In genomic region chr11:33451364-33451763, GRCh38 we compare ENCODE assay signal across 15 cellular contexts.
A peak's percentile ranks its signal among the peaks of the same experiment; 100 is the strongest.
DNase-seq lines count a peak whose midpoint lies in the region; TF ChIP-seq lines count a peak whose summit lies in the region.
"Had no signal": no experiment of that assay in that cellular context is flagged by ENCODE, and none has a peak within 500 bp of the region (broad histone marks: within the 10 kb centered on the region; RNA-seq: fewer than 3 reads in every experiment).

No MANE protein-coding gene starts in this region.

- H3K36me3 ChIP-seq in hepatocyte (replicated peaks; ENCODE audit: insufficient read depth, low read depth), result no peaks in the 10 kb centered on the region
- no peaks in the 10 kb centered on the region for H3K36me3 ChIP-seq in WERI-Rb-1
- H3K36me3 ChIP-seq: BLaER1 treated with 17β-estradiol and CSF1 and Interleukin-3, amounts not matched to agents 10 nM and 100 nM had no signal

- CTCF ChIA-PET in HEK293T (lab: Yijun Ruan, JAX), result no interaction called here

- H3K36me3 Mint-ChIP-seq in immature natural killer cell, result no peaks in the 10 kb centered on the region
- H3K36me3 Mint-ChIP-seq: CD4-positive, CD25-positive, alpha-beta regulatory T cell had no signal

- no peak overlapping the region for H2AFZ ChIP-seq in hepatocyte

- H3K9me2 ChIP-seq in hepatocyte (replicated peaks; ENCODE audit: insufficient read depth), result no peaks in the 10 kb centered on the region

- no peaks in the 10 kb centered on the region for H3K9me3 Mint-ChIP-seq in immature natural killer cell

- 44% methylated on average over 2 of the region's 2 CpGs for WGBS in hepatocyte (ENCODE audit: low lambda C conversion rate, missing lambda C conversion rate)

- H3K9me3 ChIP-seq in hepatocyte (ENCODE audit: low read depth) (no peaks in the 10 kb centered on the region), WERI-Rb-1 (ENCODE audit: severe bottlenecking) (no peaks in the 10 kb centered on the region)
- H3K9me3 ChIP-seq: BLaER1 treated with 17β-estradiol and CSF1 and Interleukin-3, amounts not matched to agents 10 nM and 100 nM had no signal

- H3K4me2 ChIP-seq in hepatocyte, result no peak overlapping the region
- H3K4me2 ChIP-seq: BLaER1 treated with 17β-estradiol and CSF1 and Interleukin-3, amounts not matched to agents 10 nM and 100 nM had no signal

- H3K27me3 Mint-ChIP-seq in immature natural killer cell (ENCODE audit: low read depth in 3 of 3), result peaks cover 0 to 7% (median 3%) of the 10 kb centered on the region in 3 donors

- H3K27me3 ChIP-seq in hepatocyte (no peaks in the 10 kb centered on the region), WERI-Rb-1 (ENCODE audit: insufficient read depth, low read depth, severe bottlenecking) (no peaks in the 10 kb centered on the region)
- H3K27me3 ChIP-seq: BLaER1 treated with 17β-estradiol and CSF1 and Interleukin-3, amounts not matched to agents 10 nM and 100 nM had no signal

- H3K4me3 Mint-ChIP-seq in immature natural killer cell, result no peak overlapping the region
- H3K4me3 Mint-ChIP-seq: CD4-positive, CD25-positive, alpha-beta regulatory T cell had no signal

- TF ChIP-seq CTCF in hepatocyte (IDR thresholded peaks at IDR 0.05; ENCODE audit: poor library complexity), result no peak
- no peak for TF ChIP-seq CTCF in WERI-Rb-1 (IDR thresholded peaks at IDR 0.05; ENCODE audit: low read depth, low read length)

- H3K27ac Mint-ChIP-seq in immature natural killer cell, result no peak overlapping the region

- POLR2A ChIA-PET in HEK293T (lab: Yijun Ruan, JAX), result no interaction called here

- no peaks in the 10 kb centered on the region for H4K20me1 ChIP-seq in hepatocyte (ENCODE audit: insufficient read depth, poor library complexity, severe bottlenecking)
- H4K20me1 ChIP-seq: BLaER1 treated with 17β-estradiol and CSF1 and Interleukin-3, amounts not matched to agents 10 nM and 100 nM had no signal

- peaks cover 7% of the 10 kb centered on the region for H3K4me1 ChIP-seq in hepatocyte (ENCODE audit: insufficient read depth)
- H3K4me1 ChIP-seq: BLaER1 treated with 17β-estradiol and CSF1 and Interleukin-3, amounts not matched to agents 10 nM and 100 nM had no signal

- H3K27ac ChIP-seq in hepatocyte (peak overlapping the region; percentile 20), WERI-Rb-1 (no peak overlapping the region)
- H3K27ac ChIP-seq: BLaER1 treated with 17β-estradiol and CSF1 and Interleukin-3, amounts not matched to agents 10 nM and 100 nM; HL-60 had no signal

- DNase-seq in NCI-H1417 (lab: John Stamatoyannopoulos, UW) (peak; percentile 29 to 72 (median 34)), NCI-H1417 treated with DMSO at 0.1 percent for 48 hours (lab: John Stamatoyannopoulos, UW) (no peak), HEK293T (ENCODE audit: extremely low spot score) (no peak), NCI-H748 treated with DMSO at 0.1 percent for 48 hours (lab: John Stamatoyannopoulos, UW) (peak; percentile 49), hepatocyte (ENCODE audit: low spot score) (no peak), immature natural killer cell (no peak), retina (no peak), WERI-Rb-1 (no peak)
- DNase-seq: ACHN; CD4-positive, CD25-positive, alpha-beta regulatory T cell; DMS53; HCEC 1CT had no signal

- H3K4me1 Mint-ChIP-seq in immature natural killer cell, result no peaks in the 10 kb centered on the region
- H3K4me1 Mint-ChIP-seq: CD4-positive, CD25-positive, alpha-beta regulatory T cell had no signal

- H3K4me3 ChIP-seq in hepatocyte (no peak overlapping the region), WERI-Rb-1 (ENCODE audit: low read depth, low read length) (no peak overlapping the region)
- H3K4me3 ChIP-seq: BLaER1 treated with 17β-estradiol and CSF1 and Interleukin-3, amounts not matched to agents 10 nM and 100 nM; GM12878 had no signal

- H3K79me2 ChIP-seq in hepatocyte, result no peaks in the 10 kb centered on the region

TF ChIP-seq in HEK293T, 16 proteins besides CTCF, POLR2A, EP300 and RAD21:
- TF ChIP-seq L3MBTL2 (conservative IDR thresholded peaks at IDR 0.05), result no peak
- TF ChIP-seq PKNOX1 (IDR thresholded peaks at IDR 0.05), result peak; percentile 41

Comparison
In these comparisons a context has a peak if more than half of its experiments do, and no peak if none do; other contexts are left out.
1. DNase-seq: peak in NCI-H1417 (3 of 3) and NCI-H748 treated with DMSO at 0.1 percent for 48 hours (single experiment); none in NCI-H1417 treated with DMSO at 0.1 percent for 48 hours (single experiment), HEK293T (single experiment), hepatocyte (single experiment), immature natural killer cell (0 of 3), retina (single experiment) and WERI-Rb-1 (single experiment).